In the genomic region with DNA sequence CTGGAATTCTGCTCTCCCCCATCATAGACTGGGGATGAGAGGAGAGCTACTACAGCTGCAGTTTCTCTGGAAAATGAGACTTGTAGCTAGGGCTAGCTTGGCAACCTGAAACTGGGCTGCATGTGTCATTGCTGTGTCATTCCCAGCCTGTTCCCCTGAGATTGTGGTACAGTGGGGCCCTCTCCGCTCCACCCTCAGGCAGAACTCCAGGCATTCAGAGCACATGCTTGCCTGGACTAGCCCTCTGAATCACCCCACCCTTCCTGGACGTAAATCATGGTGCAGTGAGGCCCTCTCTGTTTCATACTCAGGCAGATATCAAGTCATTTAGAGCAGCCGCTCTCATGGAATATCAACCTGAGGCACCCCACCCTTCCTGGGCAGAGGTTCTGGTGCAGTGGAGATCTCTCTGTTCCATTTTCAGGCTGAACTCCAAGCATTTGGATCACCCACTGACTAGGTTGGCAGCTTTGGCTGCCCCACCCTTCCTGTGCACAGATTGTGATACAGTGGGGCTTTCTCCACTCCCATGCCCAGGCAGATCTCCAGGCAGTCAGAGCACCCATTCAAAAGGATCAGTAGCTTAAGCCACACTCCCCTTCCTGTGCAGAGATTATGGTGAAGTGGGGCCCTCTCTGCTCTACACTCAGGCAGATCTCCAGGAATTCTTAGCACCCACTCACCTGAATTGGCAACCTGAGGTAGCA, we compare ENCODE assay signal across 18 cellular contexts.
DNase-seq lines count a peak whose midpoint lies in the region; ATAC-seq and TF ChIP-seq lines count a peak whose summit lies in the region.
"Had no signal": no experiment of that assay in that cellular context is flagged by ENCODE, and none has a peak within 500 bp of the region (broad histone marks: within the 10 kb centered on the region; RNA-seq: fewer than 3 reads in every experiment).

No MANE protein-coding gene starts in this region.

- no peaks in the 10 kb centered on the region for H3K36me3 ChIP-seq in mesenchymal stem cell (ENCODE audit: control insufficient read depth in 1 of 2, insufficient read depth in 2 of 2, low read depth in 1 of 2, low read length in 2 of 2)
- H3K36me3 ChIP-seq: HAP-1, heart right ventricle, neural progenitor cell, stomach, uterus had no signal

- H3K4me2 ChIP-seq in mesenchymal stem cell (ENCODE audit: low read length, poor library complexity, severe bottlenecking), result no peak overlapping the region
- H3K4me2 ChIP-seq: neural progenitor cell had no signal

- DNase-seq in EL (peak; percentile 76), M059J (ENCODE audit: low read depth) (peak; percentile 62), cardiac fibroblast (ENCODE audit: low read depth in 2 of 2) (peak; percentile 5 to 59), mesenchymal stem cell (peak; percentile 33), CD14-positive monocyte (ENCODE audit: low spot score) (no peak), NCI-H2227 treated with DMSO at 0.1 percent for 48 hours (lab: John Stamatoyannopoulos, UW) (no peak), NCI-H524 (lab: John Stamatoyannopoulos, UW) (no peak)
- DNase-seq: activated B cell treated with CpG ODN at 0.5 μM for 24 hours, amygdala, heart right ventricle, stomach, T-cell, uterus had no signal

- H3K4ac ChIP-seq in mesenchymal stem cell (ENCODE audit: low read depth in 1 of 2, low read length in 2 of 2), result no peak overlapping the region

- no peak overlapping the region for H2BK5ac ChIP-seq in mesenchymal stem cell (ENCODE audit: low read depth, low read length, poor library complexity, severe bottlenecking)

- H3K36me3 Mint-ChIP-seq in CD14-positive monocyte, result no peaks in the 10 kb centered on the region
- H3K36me3 Mint-ChIP-seq: T-cell had no signal

- TF ChIP-seq CTCF in cardiac fibroblast (IDR thresholded peaks at IDR 0.05; ENCODE audit: low read depth, low read length) (no peak), CD14-positive monocyte (IDR thresholded peaks at IDR 0.05) (no peak)

- no peak overlapping the region for H4K91ac ChIP-seq in mesenchymal stem cell (ENCODE audit: low read length)

- H3K79me1 ChIP-seq in mesenchymal stem cell (replicated peaks; ENCODE audit: low read length, poor library complexity, severe bottlenecking), result no peaks in the 10 kb centered on the region

- peaks cover 0 to 9% (median 1%) of the 10 kb centered on the region in 3 donors for H3K27me3 Mint-ChIP-seq in CD14-positive monocyte (ENCODE audit: low read depth in 3 of 3)
- H3K27me3 Mint-ChIP-seq: T-cell had no signal

- H4K8ac ChIP-seq in mesenchymal stem cell (ENCODE audit: low read length), result no peak overlapping the region

- H3K9ac ChIP-seq in mesenchymal stem cell (ENCODE audit: low read length), result peak overlapping the region; percentile 67
- H3K9ac ChIP-seq: neural progenitor cell had no signal

- H2BK12ac ChIP-seq in mesenchymal stem cell (ENCODE audit: low read length in 2 of 2), result no peak overlapping the region

- no peak overlapping the region for H2AK5ac ChIP-seq in mesenchymal stem cell (ENCODE audit: low read length, severe bottlenecking)

- no peak overlapping the region for H3K4me3 Mint-ChIP-seq in CD14-positive monocyte
- H3K4me3 Mint-ChIP-seq: activated B cell treated with CpG ODN at 0.5 μM for 24 hours, mesothelial cell of epicardium, neural progenitor cell, T-cell had no signal

- H3K27me3 ChIP-seq in mesenchymal stem cell (ENCODE audit: control insufficient read depth in 1 of 2, insufficient read depth in 1 of 2, low read length in 2 of 2), result no peaks in the 10 kb centered on the region
- H3K27me3 ChIP-seq: heart right ventricle, neural progenitor cell, stomach, uterus had no signal

- H2BK120ac ChIP-seq in mesenchymal stem cell (ENCODE audit: low read depth, low read length), result no peak overlapping the region

- H2BK15ac ChIP-seq in mesenchymal stem cell (ENCODE audit: low read depth, poor library complexity, severe bottlenecking), result no peak overlapping the region

- peaks cover 2 to 10% (median 7%) of the 10 kb centered on the region in 7 donors for H3K9me3 Mint-ChIP-seq in CD14-positive monocyte

- H3K18ac ChIP-seq in mesenchymal stem cell (ENCODE audit: low read depth in 1 of 2, low read length in 2 of 2), result no peak overlapping the region

- H3K4me3 ChIP-seq in cardiac fibroblast (replicated peaks in 1 of 2; ENCODE audit: low read depth in 2 of 2, low read length in 2 of 2) (no peak overlapping the region), mesenchymal stem cell (ENCODE audit: insufficient read depth in 1 of 2, low read depth in 1 of 2, low read length in 2 of 2) (peak overlapping the region in 1 of 2 experiments; percentile 13)
- H3K4me3 ChIP-seq: HAP-1, heart right ventricle, neural progenitor cell, stomach, uterus had no signal

- no peak for ATAC-seq in GM21367 (IDR thresholded peaks at IDR 0.05; ENCODE audit: unreplicated experiment)
- ATAC-seq: T-cell had no signal

- H3K14ac ChIP-seq in mesenchymal stem cell (ENCODE audit: low read length in 2 of 2), result no peak overlapping the region

- H3K4me1 ChIP-seq in mesenchymal stem cell (ENCODE audit: control insufficient read depth, insufficient read depth, low read depth, low read length), result no peaks in the 10 kb centered on the region
- H3K4me1 ChIP-seq: HAP-1, heart right ventricle, neural progenitor cell, stomach, uterus had no signal

- no peak overlapping the region for H3K27ac ChIP-seq in mesenchymal stem cell (ENCODE audit: low read length, poor library complexity, severe bottlenecking)
- H3K27ac ChIP-seq: heart right ventricle, neural progenitor cell, stomach, uterus had no signal

- H3K4me1 Mint-ChIP-seq in CD14-positive monocyte, result no peaks in the 10 kb centered on the region
- H3K4me1 Mint-ChIP-seq: activated B cell treated with CpG ODN at 0.5 μM for 24 hours, mesothelial cell of epicardium, neural progenitor cell, T-cell had no signal

- H3K9me3 ChIP-seq in mesenchymal stem cell (ENCODE audit: control insufficient read depth, low read length), result peaks cover 10% of the 10 kb centered on the region
- H3K9me3 ChIP-seq: HAP-1 had no signal

- no peak overlapping the region for H3K27ac Mint-ChIP-seq in CD14-positive monocyte
- H3K27ac Mint-ChIP-seq: activated B cell treated with CpG ODN at 0.5 μM for 24 hours; activated T-helper 2 cell treated with anti-CD3 and anti-CD28 coated beads, Interferon-gamma antibody, Interleukin-2, Interleukin-4, amounts not matched to agents 10 μg/mL and 5 μg/mL and 100 μg/mL, durations not matched to agents 14 hours and 24 hours and 36 hours; mesothelial cell of epicardium; neural progenitor cell; T-cell had no signal

- intact Hi-C loops in CD14-positive monocyte (cut with micrococcal nuclease), result no loop called here

- no peak overlapping the region for H3K23ac ChIP-seq in mesenchymal stem cell (ENCODE audit: low read length in 2 of 2)

- no peak overlapping the region for H2AFZ ChIP-seq in mesenchymal stem cell (ENCODE audit: low read depth, low read length)

- 59% methylated on average over 3 of the region's 3 CpGs for WGBS in mesenchymal stem cell

Comparison
In these comparisons a context has a peak if more than half of its experiments do, and no peak if none do; other contexts are left out.
1. DNase-seq: peak in EL (single experiment), M059J (single experiment), cardiac fibroblast (2 of 2) and mesenchymal stem cell (single experiment); none in CD14-positive monocyte (single experiment), NCI-H2227 treated with DMSO at 0.1 percent for 48 hours (single experiment) and NCI-H524 (0 of 2).